ENCODE assay signal across 2 cellular contexts in genomic region chr14:45015133-45015532, GRCh38.
A peak's percentile ranks its signal among the peaks of the same experiment; 100 is the strongest.
TF ChIP-seq lines count a peak whose summit lies in the region.

No MANE protein-coding gene starts in this region.

TF ChIP-seq in A549, 52 proteins besides CTCF, POLR2A, EP300 and RAD21 (continued from another document):
- TF ChIP-seq ZC3H11A (IDR thresholded peaks at IDR 0.05): peak; percentile 70

TF ChIP-seq in HEK293, 187 proteins besides CTCF, POLR2A, EP300 and RAD21 (continued from another document and continues in another):
- TF ChIP-seq GLI2 (tag by site-specific recombination; IDR thresholded peaks at IDR 0.05; ENCODE audit: borderline replicate concordance, low read depth) (no peak), ZNF24 (tag by site-specific recombination; IDR thresholded peaks at IDR 0.05) (no peak), ZSCAN5A (tag by site-specific recombination; IDR thresholded peaks at IDR 0.05) (no peak), ZNF302 (tag by site-specific recombination; IDR thresholded peaks at IDR 0.05; ENCODE audit: low read depth) (no peak), ZNF654 (tag by site-specific recombination; IDR thresholded peaks at IDR 0.05; ENCODE audit: low read depth) (0 out of 2 replicates have a peak, but pooled peaks have one; percentile 8), KLF9 (tag by site-specific recombination; IDR thresholded peaks at IDR 0.05; ENCODE audit: low read depth) (no peak), ZNF747 (tag by site-specific recombination; IDR thresholded peaks at IDR 0.05) (no peak), ZFHX2 (tag by site-specific recombination; conservative IDR thresholded peaks at IDR 0.05) (no peak), KLF16 (tag by site-specific recombination; IDR thresholded peaks at IDR 0.05) (no peak), ZBTB21 (tag by site-specific recombination; IDR thresholded peaks at IDR 0.05) (no peak), ZNF701 (tag by site-specific recombination; IDR thresholded peaks at IDR 0.05) (no peak), ZNF398 (tag by site-specific recombination; IDR thresholded peaks at IDR 0.05) (no peak), ZNF514 (tag by site-specific recombination; IDR thresholded peaks at IDR 0.05) (no peak), ZNF140 (tag by site-specific recombination; IDR thresholded peaks at IDR 0.05) (peak; percentile 51; the same call in 1 of the 2 replicates), BCL11A (tag by site-specific recombination; IDR thresholded peaks at IDR 0.05; ENCODE audit: low read depth) (no peak), ZNF280D (tag by site-specific recombination; IDR thresholded peaks at IDR 0.05) (no peak), ZNF148 (tag by site-specific recombination; IDR thresholded peaks at IDR 0.05; ENCODE audit: borderline replicate concordance) (no peak), ATF2 (tag by site-specific recombination; IDR thresholded peaks at IDR 0.05; ENCODE audit: low read depth) (no peak), ZNF324 (tag by site-specific recombination; IDR thresholded peaks at IDR 0.05) (no peak), PRDM2 (tag by site-specific recombination; IDR thresholded peaks at IDR 0.05; ENCODE audit: borderline replicate concordance) (no peak), ZBTB26 (tag by site-specific recombination; optimal IDR thresholded peaks at IDR 0.05) (no peak), ZNF157 (tag by site-specific recombination; IDR thresholded peaks at IDR 0.05) (no peak), ZNF843 (tag by site-specific recombination; IDR thresholded peaks at IDR 0.05) (no peak), ZNF529 (tag by site-specific recombination; IDR thresholded peaks at IDR 0.05; ENCODE audit: insufficient replicate concordance) (no peak), ZNF426 (tag by site-specific recombination; IDR thresholded peaks at IDR 0.05) (peak; percentile 88), ZIC2 (tag by site-specific recombination; IDR thresholded peaks at IDR 0.05) (no peak), ZBTB20 (tag by site-specific recombination; IDR thresholded peaks at IDR 0.05) (no peak), ZBTB17 (tag by site-specific recombination; IDR thresholded peaks at IDR 0.05) (no peak), ZNF362 (tag by site-specific recombination; IDR thresholded peaks at IDR 0.05) (no peak), REPIN1 (tag by site-specific recombination; IDR thresholded peaks at IDR 0.05; ENCODE audit: low read depth) (no peak), SCRT1 (tag by site-specific recombination; IDR thresholded peaks at IDR 0.05; ENCODE audit: borderline replicate concordance) (no peak), TCF7L2 (IDR thresholded peaks at IDR 0.05; ENCODE audit: borderline replicate concordance, low read depth, low read length) (no peak)
